39 cellular contexts compared by ENCODE assay signal in genomic region chr7:70559815-70560214, GRCh38.
"Had no signal": no experiment of that assay in that cellular context is flagged by ENCODE, and none has a peak within 500 bp of the region (broad histone marks: within the 10 kb centered on the region; RNA-seq: fewer than 3 reads in every experiment).

No MANE protein-coding gene starts in this region.

- H3K4me3 ChIP-seq: adrenal gland, ascending aorta, body of pancreas, breast epithelium, cardiac muscle cell had no signal

- H3K27me3 ChIP-seq: ascending aorta, body of pancreas, brain microvascular endothelial cell, breast epithelium had no signal

- H3K4me3 Mint-ChIP-seq: activated naive CD4-positive, alpha-beta T cell treated with anti-CD3 and anti-CD28 coated beads for 36 hours; activated naive CD4-positive, alpha-beta T cell treated with anti-CD3 and anti-CD28 coated beads, Interleukin-2, amount 10 ng/mL, durations not matched to agents 7 days and 5 days; activated naive CD4-positive, alpha-beta T cell treated with anti-CD3 and anti-CD28 coated beads, Interleukin-2, amount 50 U/mL, for 24 hours; activated naive CD8-positive, alpha-beta T cell; activated naive CD8-positive, alpha-beta T cell treated with anti-CD3 and anti-CD28 coated beads for 36 hours; activated naive CD8-positive, alpha-beta T cell treated with anti-CD3 and anti-CD28 coated beads, Interleukin-2, amount 10 ng/mL, durations not matched to agents 7 days and 5 days; activated naive CD8-positive, alpha-beta T cell treated with anti-CD3 and anti-CD28 coated beads, Interleukin-2, amount 50 U/mL, for 24 hours; activated T-cell treated with anti-CD3 and anti-CD28 coated beads, Interleukin-2, amount 50 U/mL, for 24 hours; activated T-cell treated with anti-CD3 and anti-CD28 coated beads, Interleukin-2, amount 50 U/mL, for 4 hours; activated T-cell treated with anti-CD3 and anti-CD28 coated beads, Interleukin-2, amount 50 U/mL, for 72 hours; activated T-helper 1 cell treated with anti-CD3 and anti-CD28 coated beads, Interleukin-12 subunit alpha, Interleukin-12 subunit beta, Interleukin-2, Interleukin-4 antibody, amounts not matched to agents 30 ng/mL and 10 ng/mL and 1 ng/mL, durations not matched to agents 14 hours and 24 hours and 36 hours; activated T-helper 17 cell treated with anti-CD3 and anti-CD28 coated beads, Interleukin-2, amount 50 U/mL, for 72 hours; brain; central memory CD8-positive, alpha-beta T cell had no signal

- H3K27ac ChIP-seq: adrenal gland, ascending aorta, body of pancreas, brain microvascular endothelial cell, breast epithelium, cardiac muscle cell had no signal

- H3K36me3 Mint-ChIP-seq: activated naive CD4-positive, alpha-beta T cell treated with anti-CD3 and anti-CD28 coated beads, Interleukin-2, amount 10 ng/mL, durations not matched to agents 7 days and 5 days; activated naive CD4-positive, alpha-beta T cell treated with anti-CD3 and anti-CD28 coated beads, Interleukin-2, amount 50 U/mL, for 24 hours; activated naive CD8-positive, alpha-beta T cell treated with anti-CD3 and anti-CD28 coated beads for 36 hours; activated naive CD8-positive, alpha-beta T cell treated with anti-CD3 and anti-CD28 coated beads, Interleukin-2, amount 10 ng/mL, durations not matched to agents 7 days and 5 days had no signal

- H3K27me3 Mint-ChIP-seq: activated naive CD4-positive, alpha-beta T cell treated with anti-CD3 and anti-CD28 coated beads, Interleukin-2, amount 10 ng/mL, durations not matched to agents 7 days and 5 days; activated naive CD4-positive, alpha-beta T cell treated with anti-CD3 and anti-CD28 coated beads, Interleukin-2, amount 50 U/mL, for 24 hours; activated naive CD8-positive, alpha-beta T cell; activated naive CD8-positive, alpha-beta T cell treated with anti-CD3 and anti-CD28 coated beads for 36 hours; activated naive CD8-positive, alpha-beta T cell treated with anti-CD3 and anti-CD28 coated beads, Interleukin-2, amount 50 U/mL, for 24 hours; activated T-cell treated with anti-CD3 and anti-CD28 coated beads, Interleukin-2, amount 50 U/mL, for 24 hours; activated T-helper 17 cell treated with anti-CD3 and anti-CD28 coated beads, Interleukin-2, amount 50 U/mL, for 72 hours had no signal

- H3K27ac Mint-ChIP-seq: activated naive CD4-positive, alpha-beta T cell treated with anti-CD3 and anti-CD28 coated beads for 36 hours; activated naive CD4-positive, alpha-beta T cell treated with anti-CD3 and anti-CD28 coated beads, Interleukin-2, amount 10 ng/mL, durations not matched to agents 7 days and 5 days; activated naive CD4-positive, alpha-beta T cell treated with anti-CD3 and anti-CD28 coated beads, Interleukin-2, amount 50 U/mL, for 24 hours; activated naive CD4-positive, alpha-beta T cell treated with anti-CD3 and anti-CD28 coated beads, Interleukin-2, amount 50 U/mL, for 72 hours; activated naive CD8-positive, alpha-beta T cell; activated naive CD8-positive, alpha-beta T cell treated with anti-CD3 and anti-CD28 coated beads for 36 hours; activated naive CD8-positive, alpha-beta T cell treated with anti-CD3 and anti-CD28 coated beads, Interleukin-2, amount 10 ng/mL, durations not matched to agents 7 days and 5 days; activated naive CD8-positive, alpha-beta T cell treated with anti-CD3 and anti-CD28 coated beads, Interleukin-2, amount 50 U/mL, for 24 hours; activated T-cell treated with anti-CD3 and anti-CD28 coated beads, Interleukin-2, amount 50 U/mL, for 24 hours; activated T-cell treated with anti-CD3 and anti-CD28 coated beads, Interleukin-2, amount 50 U/mL, for 72 hours; activated T-helper 1 cell treated with anti-CD3 and anti-CD28 coated beads, Interleukin-12 subunit alpha, Interleukin-12 subunit beta, Interleukin-2, Interleukin-4 antibody, amounts not matched to agents 30 ng/mL and 10 ng/mL and 1 ng/mL, durations not matched to agents 14 hours and 24 hours and 36 hours; activated T-helper 17 cell treated with anti-CD3 and anti-CD28 coated beads, Interleukin-2, amount 50 U/mL, for 72 hours; activated T-helper 2 cell treated with anti-CD3 and anti-CD28 coated beads, Interferon-gamma antibody, Interleukin-2, Interleukin-4, amounts not matched to agents 10 μg/mL and 5 μg/mL and 100 μg/mL, durations not matched to agents 14 hours and 24 hours and 36 hours had no signal

- DNase-seq: activated effector memory CD4-positive, alpha-beta T cell treated with anti-CD3 and anti-CD28 coated beads, Interleukin-2, amount 50 U/mL, for 16 hours; activated effector memory CD4-positive, alpha-beta T cell treated with Interleukin-2 at 50 U/mL for 16 hours; activated gamma-delta T cell; activated gamma-delta T cell treated with Interleukin-2 at 50 U/mL for 16 hours; activated naive CD4-positive, alpha-beta T cell; activated naive CD4-positive, alpha-beta T cell treated with anti-CD3 and anti-CD28 coated beads for 36 hours; activated naive CD4-positive, alpha-beta T cell treated with anti-CD3 and anti-CD28 coated beads, Interleukin-2, amount 10 ng/mL, durations not matched to agents 7 days and 5 days; activated naive CD4-positive, alpha-beta T cell treated with anti-CD3 and anti-CD28 coated beads, Interleukin-2, amount 50 U/mL, for 16 hours; activated naive CD4-positive, alpha-beta T cell treated with Interleukin-2 at 50 U/mL for 16 hours; activated naive CD8-positive, alpha-beta T cell treated with anti-CD3 and anti-CD28 coated beads for 36 hours; activated naive CD8-positive, alpha-beta T cell treated with anti-CD3 and anti-CD28 coated beads, Interleukin-2, amount 10 ng/mL, durations not matched to agents 7 days and 5 days; activated naive CD8-positive, alpha-beta T cell treated with anti-CD3 and anti-CD28 coated beads, Interleukin-2, amount 50 U/mL, for 24 hours; activated T-cell treated with anti-CD3 and anti-CD28 coated beads for 4 hours; activated T-cell treated with anti-CD3 and anti-CD28 coated beads, Interleukin-2, amount 50 U/mL, for 1 hour; activated T-cell treated with anti-CD3 and anti-CD28 coated beads, Interleukin-2, amount 50 U/mL, for 24 hours; activated T-cell treated with anti-CD3 and anti-CD28 coated beads, Interleukin-2, amount 50 U/mL, for 4 hours; activated T-cell treated with anti-CD3 and anti-CD28 coated beads, Interleukin-2, amount 50 U/mL, for 48 hours; activated T-cell treated with anti-CD3 and anti-CD28 coated beads, Interleukin-2, amount 50 U/mL, for 72 hours; adrenal gland; amniotic stem cell; amygdala; anterior cingulate cortex; aorta; body of pancreas; brain microvascular endothelial cell; caudate nucleus; central memory CD4-positive, alpha-beta T cell; cerebellar nuclear complex had no signal

- ATAC-seq: activated naive CD4-positive, alpha-beta T cell treated with anti-CD3 and anti-CD28 coated beads, Interleukin-2, amount 50 U/mL, for 72 hours; activated naive CD8-positive, alpha-beta T cell treated with anti-CD3 and anti-CD28 coated beads, Interleukin-2, amount 50 U/mL, for 24 hours; activated T-cell treated with anti-CD3 and anti-CD28 coated beads, Interleukin-2, amount 50 U/mL, for 4 hours; activated T-cell treated with anti-CD3 and anti-CD28 coated beads, Interleukin-2, amount 50 U/mL, for 72 hours; activated T-helper 17 cell treated with anti-CD3 and anti-CD28 coated beads, Interleukin-2, amount 50 U/mL, for 72 hours; body of pancreas had no signal

- H3K36me3 ChIP-seq: adrenal gland, ascending aorta, brain microvascular endothelial cell, breast epithelium, cardiac muscle cell had no signal

- H3K4me1 ChIP-seq: adrenal gland, ascending aorta, body of pancreas, breast epithelium had no signal

- H3K4me1 Mint-ChIP-seq: activated naive CD4-positive, alpha-beta T cell treated with anti-CD3 and anti-CD28 coated beads, Interleukin-2, amount 10 ng/mL, durations not matched to agents 7 days and 5 days; activated naive CD4-positive, alpha-beta T cell treated with anti-CD3 and anti-CD28 coated beads, Interleukin-2, amount 50 U/mL, for 24 hours; activated naive CD8-positive, alpha-beta T cell treated with anti-CD3 and anti-CD28 coated beads for 36 hours; activated naive CD8-positive, alpha-beta T cell treated with anti-CD3 and anti-CD28 coated beads, Interleukin-2, amount 10 ng/mL, durations not matched to agents 7 days and 5 days; activated naive CD8-positive, alpha-beta T cell treated with anti-CD3 and anti-CD28 coated beads, Interleukin-2, amount 50 U/mL, for 24 hours; activated T-helper 17 cell treated with anti-CD3 and anti-CD28 coated beads, Interleukin-2, amount 50 U/mL, for 72 hours; central memory CD8-positive, alpha-beta T cell had no signal

- H3K9me3 ChIP-seq: adrenal gland, ascending aorta, body of pancreas had no signal
